Comparison of ENCODE assay signal across 8 cellular contexts in genomic region chr22:19942886-19943664, GRCh38. TPM values are rescaled to one million over a fixed set of nuclear protein-coding genes. Genes with fewer than 3 reads are reported as not detected.
A peak's percentile ranks its signal among the peaks of the same experiment; 100 is the strongest.
DNase-seq lines count a peak whose midpoint lies in the region; TF ChIP-seq lines count a peak whose summit lies in the region.

No MANE protein-coding gene starts in this region.

- peak overlapping the region; percentile 43 to 95 (median 80) for H3K4me3 Mint-ChIP-seq in brain
- peak overlapping the region; percentile 96 for H3K4me3 Mint-ChIP-seq in stimulated activated naive CD8-positive, alpha-beta T cell treated with anti-CD3 and anti-CD28 coated beads, Interleukin-15, Interleukin-2, amounts not matched to agents 100 ng/mL and 50 ng/mL, for 24 hours

- in situ Hi-C loops in GM13977 (cut with MboI; ENCODE audit: low pct_unique_long_range_greater_than_20kb, low sequenced_read_pairs, unreplicated experiment), result no loop called here

- intact Hi-C loops in head of caudate nucleus (cut with DNase I), result no loop called here

- H3K9me3 Mint-ChIP-seq in brain, result peaks cover 0 to 11% (median 0%) of the 10 kb centered on the region in 5 experiments
- H3K9me3 Mint-ChIP-seq in stimulated activated naive CD8-positive, alpha-beta T cell treated with anti-CD3 and anti-CD28 coated beads, Interleukin-15, Interleukin-2, amounts not matched to agents 100 ng/mL and 50 ng/mL, for 24 hours, result no peaks in the 10 kb centered on the region

- H3K27me3 ChIP-seq in GM06990 (replicated peaks; ENCODE audit: control insufficient read depth, insufficient read depth, low read length) (no peaks in the 10 kb centered on the region), kidney epithelial cell (ENCODE audit: control insufficient read depth, insufficient read depth, low read length) (no peaks in the 10 kb centered on the region)

- no peaks in the 10 kb centered on the region for H3K36me3 ChIP-seq in GM06990 (ENCODE audit: control insufficient read depth, insufficient read depth, low read length)
- no peaks in the 10 kb centered on the region for H3K36me3 ChIP-seq in kidney epithelial cell (ENCODE audit: control insufficient read depth, insufficient read depth, low read length)

- H3K4me3 ChIP-seq in GM06990 (replicated peaks; ENCODE audit: low read depth, low read length) (peak overlapping the region; percentile 99), kidney epithelial cell (ENCODE audit: low read depth, low read length) (peak overlapping the region; percentile 60)

- H3K27me3 Mint-ChIP-seq in brain, result peaks cover 10% of the 10 kb centered on the region
- no peaks in the 10 kb centered on the region for H3K27me3 Mint-ChIP-seq in stimulated activated naive CD8-positive, alpha-beta T cell treated with anti-CD3 and anti-CD28 coated beads, Interleukin-15, Interleukin-2, amounts not matched to agents 100 ng/mL and 50 ng/mL, for 24 hours

- peak overlapping the region; percentile 95 to 100 (median 99) for H3K27ac Mint-ChIP-seq in brain
- H3K27ac Mint-ChIP-seq in stimulated activated naive CD8-positive, alpha-beta T cell treated with anti-CD3 and anti-CD28 coated beads, Interleukin-15, Interleukin-2, amounts not matched to agents 100 ng/mL and 50 ng/mL, for 24 hours, result peak overlapping the region; percentile 99

- peaks cover 33% of the 10 kb centered on the region for H3K4me1 Mint-ChIP-seq in brain
- peaks cover 48% of the 10 kb centered on the region for H3K4me1 Mint-ChIP-seq in stimulated activated naive CD8-positive, alpha-beta T cell treated with anti-CD3 and anti-CD28 coated beads, Interleukin-15, Interleukin-2, amounts not matched to agents 100 ng/mL and 50 ng/mL, for 24 hours (ENCODE audit: low read depth)

- no peak for TF ChIP-seq CTCF in GM06990 (IDR thresholded peaks at IDR 0.05; ENCODE audit: insufficient read depth, low read length, poor library complexity, severe bottlenecking)
- TF ChIP-seq CTCF in brain (conservative IDR thresholded peaks at IDR 0.05), result no peak
- TF ChIP-seq CTCF in kidney epithelial cell (IDR thresholded peaks at IDR 0.05; ENCODE audit: insufficient read depth, low read length, poor library complexity, severe bottlenecking), result no peak
- TF ChIP-seq CTCF in GM13977 (IDR thresholded peaks at IDR 0.05; ENCODE audit: extremely low read depth, insufficient read depth, missing control alignments), result no peak

- DNase-seq in GM06990 (ENCODE audit: extremely low read depth, insufficient read length) (no peak), NCI-H2171 treated with DMSO at 0.1 percent for 48 hours (lab: John Stamatoyannopoulos, UW) (peak; percentile 79), kidney epithelial cell (ENCODE audit: low read depth) (peak; percentile 61), GM13977 (ENCODE audit: low spot score) (no peak), NCI-H2196 treated with DMSO at 0.1 percent for 48 hours (lab: John Stamatoyannopoulos, UW; ENCODE audit: unreplicated experiment) (no peak), head of caudate nucleus (no peak)

- H3K36me3 Mint-ChIP-seq in brain, result no peaks in the 10 kb centered on the region
- H3K36me3 Mint-ChIP-seq in stimulated activated naive CD8-positive, alpha-beta T cell treated with anti-CD3 and anti-CD28 coated beads, Interleukin-15, Interleukin-2, amounts not matched to agents 100 ng/mL and 50 ng/mL, for 24 hours (ENCODE audit: low read depth), result peaks cover 40% of the 10 kb centered on the region

RNA-seq across cellular contexts. Expression of gene TXNRD2, which starts 1.5 kb away (rescaled TPM):
- 22.2 TPM for polyA plus RNA-seq in brain (ENCODE audit: insufficient read depth, low read depth, low replicate concordance)
- total RNA-seq in kidney epithelial cell, result 30.0 and 50.4 TPM in 2 replicates

RNA-seq across cellular contexts. Expression of gene COMT, which starts 1.5 kb away (rescaled TPM):
- 161 TPM for polyA plus RNA-seq in brain (ENCODE audit: insufficient read depth, low read depth, low replicate concordance)
- total RNA-seq in kidney epithelial cell, result 371 and 403 TPM in 2 replicates

Comparison
In these comparisons a context has a peak if more than half of its experiments do, and no peak if none do; other contexts are left out.
1. DNase-seq: peak in NCI-H2171 treated with DMSO at 0.1 percent for 48 hours (single experiment) and kidney epithelial cell (single experiment); none in GM06990 (single experiment), GM13977 (single experiment), NCI-H2196 treated with DMSO at 0.1 percent for 48 hours (single experiment) and head of caudate nucleus (0 of 42).